Comparison of ENCODE assay signal across 11 cellular contexts in the genomic region with DNA sequence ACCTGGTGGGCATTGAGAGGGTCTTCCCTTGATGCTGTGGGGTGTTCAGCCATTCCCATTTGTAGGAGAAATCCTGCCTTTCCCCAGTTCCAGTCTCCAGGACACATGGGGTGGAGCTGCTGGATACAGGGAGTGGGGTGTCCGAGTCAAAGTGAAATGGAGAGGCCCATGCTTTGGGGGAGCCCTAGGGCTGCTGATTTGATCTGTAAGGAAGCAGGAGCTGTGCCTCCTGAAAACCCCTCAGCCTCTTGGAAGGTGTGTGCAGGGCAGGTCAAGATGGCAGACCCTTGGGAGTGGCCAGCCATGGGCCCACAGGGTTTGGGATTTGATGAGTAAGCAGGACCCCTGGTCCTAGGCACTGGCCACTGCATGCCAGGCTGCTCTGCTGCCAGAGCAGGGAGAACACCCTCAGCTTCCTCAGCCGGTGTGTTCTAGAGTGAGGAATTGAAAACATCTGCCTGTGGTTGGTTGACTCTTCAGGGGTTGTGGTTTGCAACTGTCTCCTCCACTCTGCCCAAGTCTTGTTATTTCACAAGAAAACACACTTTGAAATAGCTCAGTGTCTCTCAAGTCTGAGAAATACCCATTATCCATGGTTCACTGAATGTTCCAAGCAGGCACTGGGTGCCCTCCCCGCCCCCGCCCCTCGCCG.
DNase-seq lines count a peak whose midpoint lies in the region; ATAC-seq, FAIRE-seq and TF ChIP-seq lines count a peak whose summit lies in the region.
"Had no signal": no experiment of that assay in that cellular context is flagged by ENCODE, and none has a peak within 500 bp of the region (broad histone marks: within the 10 kb centered on the region; RNA-seq: fewer than 3 reads in every experiment).

No MANE protein-coding gene starts in this region.

- TF ChIP-seq CTCF in astrocyte (IDR thresholded peaks at IDR 0.05; ENCODE audit: insufficient read depth, low read depth, low read length) = no peak
- no peak for TF ChIP-seq CTCF in spleen (IDR thresholded peaks at IDR 0.05 in 8 of 11, conservative IDR thresholded peaks at IDR 0.05 in 3 of 11)

- H2AFZ ChIP-seq in astrocyte (ENCODE audit: low read depth, low read length) = no peak overlapping the region

- no peak for TF ChIP-seq POLR2A in spleen (IDR thresholded peaks at IDR 0.05)

- DNase-seq in astrocyte (ENCODE audit: low read depth) (peak; percentile 64), spleen (no peak), small intestine (no peak), pons (ENCODE audit: low spot score) (no peak), NCI-H748 (lab: John Stamatoyannopoulos, UW; ENCODE audit: unreplicated experiment) (no peak)
- DNase-seq: SJCRH30; stimulated activated naive CD4-positive, alpha-beta T cell treated with Interleukin-2 at 50 U/mL for 16 hours had no signal

- H3K9me3 Mint-ChIP-seq in astrocyte (ENCODE audit: unreplicated experiment) = no peaks in the 10 kb centered on the region
- H3K9me3 Mint-ChIP-seq: central memory CD8-positive, alpha-beta T cell had no signal

- H3K4me2 ChIP-seq in astrocyte (ENCODE audit: low read length) = peak overlapping the region; percentile 35

- peaks cover 48% of the 10 kb centered on the region for H4K20me1 ChIP-seq in astrocyte (ENCODE audit: insufficient read depth, low read length)

- H3K9me3 ChIP-seq in astrocyte (ENCODE audit: insufficient read depth, low read depth, low read length) (no peaks in the 10 kb centered on the region), spleen (no peaks in the 10 kb centered on the region), small intestine (ENCODE audit: control insufficient read depth, low read depth) (no peaks in the 10 kb centered on the region)
- H3K9me3 ChIP-seq: SJCRH30 had no signal

- no peak overlapping the region for H3K27ac Mint-ChIP-seq in astrocyte (ENCODE audit: unreplicated experiment)

- H3K36me3 Mint-ChIP-seq in astrocyte (ENCODE audit: low read depth, unreplicated experiment) = peaks cover 41% of the 10 kb centered on the region

- peaks cover 16% of the 10 kb centered on the region for H3K4me1 Mint-ChIP-seq in astrocyte (ENCODE audit: low read depth, unreplicated experiment)
- H3K4me1 Mint-ChIP-seq: central memory CD8-positive, alpha-beta T cell had no signal

- peaks cover 74% of the 10 kb centered on the region for H3K36me3 ChIP-seq in astrocyte (ENCODE audit: insufficient read depth, low read length)
- H3K36me3 ChIP-seq in spleen = peaks cover 0 to 92% (median 39%) of the 10 kb centered on the region in 6 donors
- peaks cover 15% of the 10 kb centered on the region in 2 donors for H3K36me3 ChIP-seq in small intestine (ENCODE audit: control insufficient read depth in 2 of 2, insufficient read depth in 2 of 2, low read length in 2 of 2)

- intact Hi-C loops in spleen (cut with DNase I; ENCODE audit: low total_unique reads) = no loop called here

- H3K4me1 ChIP-seq in astrocyte (ENCODE audit: insufficient read depth, low read length) (peaks cover 31% of the 10 kb centered on the region), spleen (peaks cover 0 to 25% (median 2%) of the 10 kb centered on the region in 6 donors), small intestine (ENCODE audit: control insufficient read depth in 2 of 2, insufficient read depth in 1 of 2, low read depth in 1 of 2, low read length in 1 of 2) (no peaks in the 10 kb centered on the region)
- H3K4me1 ChIP-seq: SJCRH30 had no signal

- no peak overlapping the region for H3K4me3 ChIP-seq in astrocyte (ENCODE audit: insufficient read depth, low read depth, low read length)
- H3K4me3 ChIP-seq in spleen = peak overlapping the region in 2 of 8 donors; percentile 8
- H3K4me3 ChIP-seq in small intestine (ENCODE audit: low read depth in 1 of 2, low read length in 2 of 2) = no peak overlapping the region
- H3K4me3 ChIP-seq: SJCRH30 had no signal

- H3K79me2 ChIP-seq in astrocyte (ENCODE audit: insufficient read depth, low read length) = peaks cover 33% of the 10 kb centered on the region

- H3K9ac ChIP-seq in astrocyte (ENCODE audit: low read length) = peak overlapping the region; percentile 3

- H3K27me3 ChIP-seq in astrocyte (ENCODE audit: insufficient read depth, low read length) (no peaks in the 10 kb centered on the region), spleen (replicated peaks in 1 of 7) (no peaks in the 10 kb centered on the region), small intestine (ENCODE audit: control insufficient read depth in 2 of 2, insufficient read depth in 2 of 2, low read length in 2 of 2) (no peaks in the 10 kb centered on the region)
- H3K27me3 ChIP-seq: SJCRH30 had no signal

- WGBS in spleen, 5 donors = 40 to 74% (median 57%) methylated on average over 5 to 6 of the region's 6 CpGs
- 80 to 99% (median 87%) methylated on average over 4 to 6 of the region's 6 CpGs for whole genome bisulfite sequencing in small intestine, 3 donors

- no peaks in the 10 kb centered on the region for H3K27me3 Mint-ChIP-seq in astrocyte (ENCODE audit: low read depth, unreplicated experiment)
- H3K27me3 Mint-ChIP-seq: central memory CD8-positive, alpha-beta T cell had no signal

- no peak overlapping the region for H3K4me3 Mint-ChIP-seq in astrocyte (ENCODE audit: unreplicated experiment)
- H3K4me3 Mint-ChIP-seq: central memory CD8-positive, alpha-beta T cell had no signal

- peak; percentile 84 for ATAC-seq in GM19351 (IDR thresholded peaks at IDR 0.05; ENCODE audit: unreplicated experiment)
- peak; percentile 71 for ATAC-seq in HG03457 (IDR thresholded peaks at IDR 0.05; ENCODE audit: unreplicated experiment)

- H3K27ac ChIP-seq in astrocyte (ENCODE audit: low read depth, low read length) (peak overlapping the region; percentile 50), spleen (peak overlapping the region in 5 of 8 donors; percentile 27 to 78 (median 72)), small intestine (ENCODE audit: low read depth in 1 of 2, low read length in 1 of 2) (no peak overlapping the region)
- H3K27ac ChIP-seq: SJCRH30 had no signal

- peak; percentile 49 for FAIRE-seq in astrocyte (lab: Jason Lieb, UNC)
- FAIRE-seq in small intestine (lab: Jason Lieb, UNC) = no peak
- FAIRE-seq: H1 had no signal

Comparison
In these comparisons a context has a peak if more than half of its experiments do, and no peak if none do; other contexts are left out.
1. H3K27ac ChIP-seq: peak in astrocyte (single experiment) and spleen (5 of 8); none in small intestine (0 of 2).